Comparison of ENCODE assay signal across 24 cellular contexts in the genomic region with DNA sequence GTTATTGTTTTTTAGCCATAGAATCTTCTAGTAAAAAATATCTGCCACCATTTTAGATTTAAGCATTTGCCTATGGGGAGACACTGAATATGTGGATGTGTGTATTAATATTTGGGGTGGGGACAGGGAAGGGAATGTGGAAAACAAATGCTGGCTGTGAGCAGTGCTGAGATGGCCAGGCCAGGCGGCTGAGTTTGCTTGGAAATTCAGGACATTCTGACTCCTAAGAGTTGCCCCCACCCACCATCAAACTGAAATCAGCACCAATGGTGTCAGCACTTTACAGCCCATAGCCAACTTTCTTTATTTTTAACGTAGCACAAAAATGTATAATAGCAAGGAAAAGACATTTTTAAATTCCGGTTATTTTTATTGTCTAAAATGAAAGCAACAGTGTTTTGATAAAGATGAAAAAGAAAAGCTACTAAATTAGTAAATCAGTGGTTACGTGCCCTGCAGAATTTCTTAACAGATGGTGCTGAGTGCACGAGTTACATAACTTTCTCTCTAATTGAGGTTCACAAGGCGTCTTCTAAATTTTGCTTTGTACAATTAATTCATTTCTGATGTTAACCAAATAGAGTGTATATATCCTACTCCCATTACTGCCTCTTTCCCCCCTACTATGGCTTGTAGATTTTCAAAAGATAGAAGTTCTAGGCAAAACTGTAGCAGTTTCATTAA. TPM values are rescaled to one million over a fixed set of nuclear protein-coding genes. Genes with fewer than 3 reads are reported as not detected.
DNase-seq lines count a peak whose midpoint lies in the region; ATAC-seq and TF ChIP-seq lines count a peak whose summit lies in the region.
"Had no signal": no experiment of that assay in that cellular context is flagged by ENCODE, and none has a peak within 500 bp of the region (broad histone marks: within the 10 kb centered on the region; RNA-seq: fewer than 3 reads in every experiment).

No MANE protein-coding gene starts in this region.

- H3K9me2 ChIP-seq in OCI-LY7 (ENCODE audit: insufficient read depth, low read length): no peaks in the 10 kb centered on the region

- intact Hi-C loops in left ventricle myocardium inferior (cut with micrococcal nuclease): no loop called here
- intact Hi-C loops in Right ventricle myocardium inferior (cut with DNase I): no loop called here
- intact Hi-C loops in OCI-LY7 (cut with micrococcal nuclease; ENCODE audit: unreplicated experiment): loop anchor here (10.0 kb wide), 1 partner anchor 506 kb away; a partner anchor contains a TSS

- H3K4me1 Mint-ChIP-seq in activated CD4-positive, alpha-beta T cell treated with anti-CD3 and anti-CD28 coated beads, Interleukin-2, amount 10 ng/mL, durations not matched to agents 7 days and 5 days: peaks cover 48% of the 10 kb centered on the region
- H3K4me1 Mint-ChIP-seq: nephron had no signal

- POLR2A ChIA-PET in OCI-LY7 (lab: Charles Lee): interaction anchor here (0.5 to 1.8 kb wide), 10 partner anchors 10 to 1218 kb away, joined by 3 to 10 read pairs (median 3); a partner anchor contains a TSS
- POLR2A ChIA-PET in activated CD4-positive, alpha-beta T cell treated with anti-CD3 and anti-CD28 coated beads, Interleukin-2, amount 10 ng/mL, durations not matched to agents 7 days and 5 days (lab: Charles Lee): no interaction called here

- H3K4me3 ChIP-seq in left ventricle myocardium inferior (no peak overlapping the region), OCI-LY7 (ENCODE audit: low read depth, low read length, poor library complexity, severe bottlenecking) (no peak overlapping the region)
- H3K4me3 ChIP-seq: coronary artery, GM12878, HAP-1, lung, mucosa of descending colon, smooth muscle cell, testis had no signal

- CTCF ChIA-PET in OCI-LY7 (lab: Charles Lee; ENCODE audit: unreplicated experiment): no interaction called here
- CTCF ChIA-PET in activated CD4-positive, alpha-beta T cell treated with anti-CD3 and anti-CD28 coated beads, Interleukin-2, amount 10 ng/mL, durations not matched to agents 7 days and 5 days (lab: Charles Lee): no interaction called here

- H3K27me3 Mint-ChIP-seq in activated CD4-positive, alpha-beta T cell treated with anti-CD3 and anti-CD28 coated beads, Interleukin-2, amount 10 ng/mL, durations not matched to agents 7 days and 5 days: peaks cover 5% of the 10 kb centered on the region

- peak overlapping the region; percentile 79 for H3K4me2 ChIP-seq in OCI-LY7 (ENCODE audit: low read length)
- H3K4me2 ChIP-seq: smooth muscle cell had no signal

- H3K27ac ChIP-seq in left ventricle myocardium inferior (replicated peaks) (peak overlapping the region; percentile 30), OCI-LY7 (ENCODE audit: low read depth, low read length, poor library complexity, severe bottlenecking) (peak overlapping the region; percentile 93)
- H3K27ac ChIP-seq: testis had no signal

- H3K36me3 ChIP-seq in left ventricle myocardium inferior (peaks cover 6% of the 10 kb centered on the region), OCI-LY7 (ENCODE audit: insufficient read depth, low read length) (no peaks in the 10 kb centered on the region)
- H3K36me3 ChIP-seq: BE2C, HAP-1 had no signal

- H3K9me3 Mint-ChIP-seq in activated CD4-positive, alpha-beta T cell treated with anti-CD3 and anti-CD28 coated beads, Interleukin-2, amount 10 ng/mL, durations not matched to agents 7 days and 5 days: peaks cover 2% of the 10 kb centered on the region
- H3K9me3 Mint-ChIP-seq: nephron had no signal

- no peak for TF ChIP-seq CTCF in left ventricle myocardium inferior (IDR thresholded peaks at IDR 0.05; ENCODE audit: borderline replicate concordance)
- no peak for TF ChIP-seq CTCF in OCI-LY7 (conservative IDR thresholded peaks at IDR 0.05; ENCODE audit: low read length)

- H3K4me1 ChIP-seq in left ventricle myocardium inferior: peaks cover 55% of the 10 kb centered on the region
- H3K4me1 ChIP-seq in OCI-LY7 (ENCODE audit: insufficient read depth, low read length, poor library complexity, severe bottlenecking): peaks cover 57% of the 10 kb centered on the region
- H3K4me1 ChIP-seq: Caco-2, HAP-1, testis had no signal

- ATAC-seq in Right ventricle myocardium inferior: no peak
- ATAC-seq in HG02610 (IDR thresholded peaks at IDR 0.05; ENCODE audit: unreplicated experiment): no peak
- ATAC-seq: mucosa of descending colon had no signal

- no peaks in the 10 kb centered on the region for H3K36me3 Mint-ChIP-seq in activated CD4-positive, alpha-beta T cell treated with anti-CD3 and anti-CD28 coated beads, Interleukin-2, amount 10 ng/mL, durations not matched to agents 7 days and 5 days (ENCODE audit: low read depth)

- no peaks in the 10 kb centered on the region for H3K9me3 ChIP-seq in left ventricle myocardium inferior (replicated peaks)
- no peaks in the 10 kb centered on the region for H3K9me3 ChIP-seq in OCI-LY7 (ENCODE audit: low read length)
- H3K9me3 ChIP-seq: BE2C, Caco-2, HAP-1, mucosa of descending colon, testis had no signal

- DNase-seq in left ventricle myocardium inferior: no peak
- DNase-seq in Right ventricle myocardium inferior (ENCODE audit: missing footprints): no peak
- DNase-seq in OCI-LY7 (ENCODE audit: low spot score): no peak
- DNase-seq in cerebellum (ENCODE audit: low spot score): peak; percentile 36
- DNase-seq in superior temporal gyrus (ENCODE audit: extremely low spot score): peak; percentile 56
- DNase-seq in activated CD4-positive, alpha-beta T cell treated with anti-CD3 and anti-CD28 coated beads, Interleukin-2, amount 10 ng/mL, durations not matched to agents 7 days and 5 days: no peak
- no peak for DNase-seq in activated T-cell treated with anti-CD3 and anti-CD28 coated beads for 4 hours
- DNase-seq: activated CD4-positive, alpha-beta T cell treated with anti-CD3 and anti-CD28 coated beads, Interleukin-2, amount 50 U/mL, for 48 hours; activated effector memory CD4-positive, alpha-beta T cell treated with anti-CD3 and anti-CD28 coated beads, Interleukin-2, amount 50 U/mL, for 16 hours; BE2C; Caco-2; Karpas-422; mucosa of descending colon; NCI-H1092; stimulated activated CD4-positive, alpha-beta T cell treated with anti-CD3 and anti-CD28 coated beads, Interleukin-2, amount 100 ng/mL, for 24 hours; T-helper 9 cell; testis had no signal

- H3K27me3 ChIP-seq in left ventricle myocardium inferior (ENCODE audit: low read depth): no peaks in the 10 kb centered on the region
- H3K27me3 ChIP-seq: BE2C, testis had no signal

- H3K27ac Mint-ChIP-seq in activated CD4-positive, alpha-beta T cell treated with anti-CD3 and anti-CD28 coated beads, Interleukin-2, amount 10 ng/mL, durations not matched to agents 7 days and 5 days: no peak overlapping the region
- H3K27ac Mint-ChIP-seq: nephron had no signal

- H4K20me1 ChIP-seq in OCI-LY7 (ENCODE audit: insufficient read depth, low read length): no peaks in the 10 kb centered on the region

- BruUV-seq in OCI-LY7 (replicated peaks; lab: Mats Ljungman, UMichigan): no TSS peak

- H3K4me3 Mint-ChIP-seq in activated CD4-positive, alpha-beta T cell treated with anti-CD3 and anti-CD28 coated beads, Interleukin-2, amount 10 ng/mL, durations not matched to agents 7 days and 5 days: no peak overlapping the region
- H3K4me3 Mint-ChIP-seq: nephron had no signal

- H3K79me2 ChIP-seq in OCI-LY7 (ENCODE audit: insufficient read depth, low read depth, low read length): no peaks in the 10 kb centered on the region

- H2AFZ ChIP-seq in OCI-LY7 (ENCODE audit: low read length): peak overlapping the region; percentile 32; the same call in 1 of the 2 replicates

RNA-seq across cellular contexts. Expression of a gene that starts 34.0 kb away (rescaled TPM):
- total RNA-seq in left ventricle myocardium inferior (56.1 TPM), Right ventricle myocardium inferior (51.8 TPM), OCI-LY7 (2022) (not detected in 2 replicates), cerebellum (96.6 TPM)
- not detected in 2 replicates for total RNA-seq in OCI-LY7 (2014; rRNA removed; shearing (Covaris generic))
- 1 to 10 TPM; 2.9 to 3.0 TPM for total RNA-seq in activated CD4-positive, alpha-beta T cell treated with anti-CD3 and anti-CD28 coated beads, Interleukin-2, amount 10 ng/mL, durations not matched to agents 7 days and 5 days

Comparison
In these comparisons a context has a peak if more than half of its experiments do, and no peak if none do; other contexts are left out.
1. DNase-seq: peak in cerebellum (single experiment) and superior temporal gyrus (single experiment); none in left ventricle myocardium inferior (single experiment), Right ventricle myocardium inferior (single experiment), OCI-LY7 (single experiment), activated CD4-positive, alpha-beta T cell treated with anti-CD3 and anti-CD28 coated beads, Interleukin-2, amount 10 ng/mL, durations not matched to agents 7 days and 5 days (single experiment) and activated T-cell treated with anti-CD3 and anti-CD28 coated beads for 4 hours (single experiment).
2. RNA of a gene that starts 34.0 kb away (total RNA-seq): 96.6 TPM in cerebellum (single experiment), 56.1 TPM in left ventricle myocardium inferior (single experiment) and 51.8 TPM in Right ventricle myocardium inferior (single experiment); 2.9 to 3.0 TPM in activated CD4-positive, alpha-beta T cell treated with anti-CD3 and anti-CD28 coated beads, Interleukin-2, amount 10 ng/mL, durations not matched to agents 7 days and 5 days and not detected in OCI-LY7; every median in the first group is over 10 times any median in the second.